ENCODE assay signal across 6 cellular contexts in genomic region chr9:88064554-88064953, GRCh38.
"Had no signal": no experiment of that assay in that cellular context is flagged by ENCODE, and none has a peak within 500 bp of the region (broad histone marks: within the 10 kb centered on the region; RNA-seq: fewer than 3 reads in every experiment).

No MANE protein-coding gene starts in this region.

- FAIRE-seq: HepG2, HTR-8/SVneo, K562 had no signal

- H3K27ac ChIP-seq: HL-60 had no signal

- H3K4me3 ChIP-seq: K562 had no signal

- ATAC-seq: HepG2, K562 had no signal

- DNase-seq: IMR-90, KBM-7 had no signal
